In genomic region chr6:156703719-156704118, GRCh38 we compare ENCODE assay signal across 2 cellular contexts.
TF ChIP-seq lines count a peak whose summit lies in the region.

No MANE protein-coding gene starts in this region.

TF ChIP-seq in GM23338, 12 proteins besides CTCF, POLR2A, EP300 and RAD21:
- TF ChIP-seq REST (IDR thresholded peaks at IDR 0.05; ENCODE audit: unreplicated experiment) (no peak), ZNF331 (CRISPR knock-in tag; IDR thresholded peaks at IDR 0.05; ENCODE audit: low read depth) (no peak), ZNF114 (CRISPR knock-in tag; IDR thresholded peaks at IDR 0.05) (no peak), ETS1 (IDR thresholded peaks at IDR 0.05) (no peak), ZNF462 (CRISPR knock-in tag; IDR thresholded peaks at IDR 0.05) (no peak), NANOG (IDR thresholded peaks at IDR 0.05; ENCODE audit: borderline replicate concordance) (no peak), EZH2 (IDR thresholded peaks at IDR 0.05; ENCODE audit: low read depth, unreplicated experiment) (no peak), STAT1 (IDR thresholded peaks at IDR 0.05; ENCODE audit: unreplicated experiment) (no peak), EZH2phosphoT487 (IDR thresholded peaks at IDR 0.05; ENCODE audit: unreplicated experiment) (no peak)

TF ChIP-seq in K562, 482 proteins besides CTCF, POLR2A, EP300 and RAD21 (continued from another document):
- TF ChIP-seq ZBTB34 (CRISPR knock-in tag; IDR thresholded peaks at IDR 0.05): no peak
- peak; percentile 19; the same call in 1 of the 2 replicates for TF ChIP-seq CEBPG (CRISPR knock-in tag; IDR thresholded peaks at IDR 0.05)
- peak; percentile 69 to 86 for TF ChIP-seq CEBPG (tag; conservative IDR thresholded peaks at IDR 0.05 in 1 of 2, IDR thresholded peaks at IDR 0.05 in 1 of 2)
TF ChIP-seq in K562: peak in this region for 2.
